22 cellular contexts compared by ENCODE assay signal in genomic region chrX:43968347-43968746, GRCh38. TPM values are rescaled to one million over a fixed set of nuclear protein-coding genes. Genes with fewer than 3 reads are reported as not detected.
DNase-seq lines count a peak whose midpoint lies in the region; ATAC-seq and TF ChIP-seq lines count a peak whose summit lies in the region.
"Had no signal": no experiment of that assay in that cellular context is flagged by ENCODE, and none has a peak within 500 bp of the region (broad histone marks: within the 10 kb centered on the region; RNA-seq: fewer than 3 reads in every experiment).

No MANE protein-coding gene starts in this region.

- H3K9me2 ChIP-seq in Karpas-422 (replicated peaks; ENCODE audit: insufficient read depth, low read length): no peaks in the 10 kb centered on the region

- intact Hi-C loops in mammary epithelial cell (cut with micrococcal nuclease): no loop called here
- intact Hi-C loops in MCF 10A (cut with micrococcal nuclease): no loop called here
- intact Hi-C loops in CD4-positive, alpha-beta T cell (cut with DNase I, micrococcal nuclease): no loop called here

- WGBS in mammary epithelial cell (ENCODE audit: low coverage, missing lambda C conversion rate): 21% methylated on average over 4 of the region's 4 CpGs

- dilution Hi-C loops in mammary epithelial cell (cut with HindIII; ENCODE audit: low sequenced_read_pairs): loop anchor here (25.0 kb wide), 1 partner anchor 419 kb away; no protein-coding TSS in a partner anchor

- H3K9ac ChIP-seq in mammary epithelial cell (ENCODE audit: insufficient read depth, low read length) (no peak overlapping the region), Karpas-422 (ENCODE audit: low read length) (no peak overlapping the region)

- H3K27me3 ChIP-seq in mammary epithelial cell (ENCODE audit: insufficient read depth, low read length) (no peaks in the 10 kb centered on the region), Karpas-422 (ENCODE audit: low read length) (no peaks in the 10 kb centered on the region)
- peaks cover 17% of the 10 kb centered on the region for H3K27me3 ChIP-seq in CD4-positive, alpha-beta T cell (ENCODE audit: control insufficient read depth, insufficient read depth, low read length)
- H3K27me3 ChIP-seq: BE2C, SJCRH30 had no signal

- H3K36me3 Mint-ChIP-seq in MCF 10A (ENCODE audit: insufficient read depth, unreplicated experiment) (no peaks in the 10 kb centered on the region), endothelial cell (ENCODE audit: low read depth, unreplicated experiment) (no peaks in the 10 kb centered on the region)
- H3K36me3 Mint-ChIP-seq in CD4-positive, alpha-beta T cell (ENCODE audit: low read depth): no peaks in the 10 kb centered on the region
- H3K36me3 Mint-ChIP-seq: CD4-positive, alpha-beta memory T cell; IgD-negative memory B cell had no signal

- H3K4me1 Mint-ChIP-seq in MCF 10A (ENCODE audit: insufficient read depth, unreplicated experiment) (peaks cover 10% of the 10 kb centered on the region), endothelial cell (ENCODE audit: unreplicated experiment) (no peaks in the 10 kb centered on the region)
- H3K4me1 Mint-ChIP-seq in CD4-positive, alpha-beta T cell (ENCODE audit: low read depth): peaks cover 10% of the 10 kb centered on the region

- DNase-seq in mammary epithelial cell (no peak), MCF 10A (ENCODE audit: unreplicated experiment) (no peak), epithelial cell of esophagus (ENCODE audit: low read depth) (peak; percentile 19), pons (ENCODE audit: low spot score) (peak; percentile 51), endothelial cell (ENCODE audit: low spot score) (no peak), Karpas-422 (no peak)
- DNase-seq in CD4-positive, alpha-beta T cell: no peak
- DNase-seq: BE2C; CD4-positive, alpha-beta memory T cell; DMS79; NCI-H1417 treated with DMSO at 0.1 percent for 48 hours; NCI-H2029 treated with DMSO at 0.1 percent for 48 hours; NCI-H2171 treated with DMSO at 0.1 percent for 48 hours; NCI-H446 treated with DMSO at 0.1 percent for 48 hours; NK-92 treated with Interleukin-12 subunit alpha and Interleukin-12 subunit beta, amount 100 ng/mL, for 24 hours; OCI-M1; SJCRH30 had no signal

- H3K27ac ChIP-seq in mammary epithelial cell (ENCODE audit: insufficient read depth, low read depth, low read length) (no peak overlapping the region), Karpas-422 (ENCODE audit: low read length) (no peak overlapping the region)
- no peak overlapping the region for H3K27ac ChIP-seq in CD4-positive, alpha-beta T cell (ENCODE audit: low read depth, low read length)
- H3K27ac ChIP-seq: 22Rv1, HL-60, SJCRH30 had no signal

- H2AFZ ChIP-seq in mammary epithelial cell (ENCODE audit: low read depth, low read length) (no peak overlapping the region), Karpas-422 (ENCODE audit: low read length) (no peak overlapping the region)

- in situ Hi-C loops in mammary epithelial cell (cut with MboI; ENCODE audit: low sequenced_read_pairs in 2 of 2): loop anchor here (10.0 to 25.0 kb wide), 2 partner anchors 56 to 1219 kb away; no protein-coding TSS in a partner anchor

- H3K36me3 ChIP-seq in mammary epithelial cell (ENCODE audit: insufficient read depth, low read length): no peaks in the 10 kb centered on the region
- no peaks in the 10 kb centered on the region for H3K36me3 ChIP-seq in Karpas-422 (ENCODE audit: insufficient read depth, low read length)
- H3K36me3 ChIP-seq: BE2C, HAP-1, SJCRH30 had no signal

- CTCF ChIA-PET in mammary epithelial cell (lab: Charles Lee; ENCODE audit: low non-redundant PET) (interaction anchor here (0.7 kb wide), 1 partner anchor 230 kb away, joined by 3 read pairs; no protein-coding TSS in a partner anchor), MCF 10A (lab: Yijun Ruan, JAX) (interaction anchor here (0.9 kb wide), 1 partner anchor 10 kb away, joined by 3 read pairs; no protein-coding TSS in a partner anchor)
- CTCF ChIA-PET in CD4-positive, alpha-beta T cell (lab: Charles Lee): no interaction called here

- BruUV-seq in mammary epithelial cell (replicated peaks; lab: Mats Ljungman, UMichigan) (no TSS peak), MCF 10A (replicated peaks; lab: Mats Ljungman, UMichigan) (no TSS peak)

- H4K20me1 ChIP-seq in mammary epithelial cell (ENCODE audit: insufficient read depth, low read length) (no peaks in the 10 kb centered on the region), Karpas-422 (ENCODE audit: insufficient read depth, low read depth, low read length) (no peaks in the 10 kb centered on the region)

- H3K27me3 Mint-ChIP-seq in MCF 10A (ENCODE audit: insufficient read depth, unreplicated experiment): peaks cover 85% of the 10 kb centered on the region
- peaks cover 1% of the 10 kb centered on the region for H3K27me3 Mint-ChIP-seq in endothelial cell (ENCODE audit: unreplicated experiment)
- H3K27me3 Mint-ChIP-seq in CD4-positive, alpha-beta T cell: peaks cover 18% of the 10 kb centered on the region

- H3K9me3 ChIP-seq in mammary epithelial cell (replicated peaks; ENCODE audit: insufficient read depth, low read length): no peaks in the 10 kb centered on the region
- no peaks in the 10 kb centered on the region for H3K9me3 ChIP-seq in Karpas-422 (ENCODE audit: low read length)
- H3K9me3 ChIP-seq in CD4-positive, alpha-beta T cell (ENCODE audit: control insufficient read depth, low read length): no peaks in the 10 kb centered on the region
- H3K9me3 ChIP-seq: BE2C, HAP-1, SJCRH30 had no signal

- POLR2A ChIA-PET in MCF 10A (lab: Yijun Ruan, JAX): interaction anchor here (1.0 kb wide), 1 partner anchor 10 kb away, joined by 4 read pairs; no protein-coding TSS in a partner anchor
- POLR2A ChIA-PET in CD4-positive, alpha-beta T cell (lab: Charles Lee): no interaction called here

- peak overlapping the region; percentile 24 for H3K4me2 ChIP-seq in mammary epithelial cell (ENCODE audit: insufficient read depth, low read depth, low read length)
- H3K4me2 ChIP-seq in Karpas-422 (ENCODE audit: low read depth, low read length, poor library complexity, severe bottlenecking): no peak overlapping the region

- H3K9me3 Mint-ChIP-seq in MCF 10A (ENCODE audit: unreplicated experiment) (no peaks in the 10 kb centered on the region), endothelial cell (ENCODE audit: unreplicated experiment) (no peaks in the 10 kb centered on the region)
- no peaks in the 10 kb centered on the region for H3K9me3 Mint-ChIP-seq in CD4-positive, alpha-beta T cell
- H3K9me3 Mint-ChIP-seq: CD4-positive, alpha-beta memory T cell; IgD-negative memory B cell had no signal

- H3K4me3 Mint-ChIP-seq in MCF 10A (ENCODE audit: unreplicated experiment): no peak overlapping the region
- H3K4me3 Mint-ChIP-seq in endothelial cell (ENCODE audit: unreplicated experiment): no peak overlapping the region
- H3K4me3 Mint-ChIP-seq in CD4-positive, alpha-beta T cell: no peak overlapping the region
- H3K4me3 Mint-ChIP-seq: CD4-positive, alpha-beta memory T cell; IgD-negative memory B cell had no signal

- no peak overlapping the region for H3K4me3 ChIP-seq in mammary epithelial cell (replicated peaks in 1 of 3; ENCODE audit: insufficient read depth in 1 of 3, low read depth in 2 of 3, low read length in 3 of 3)
- no peak overlapping the region for H3K4me3 ChIP-seq in epithelial cell of esophagus (ENCODE audit: low read length)
- H3K4me3 ChIP-seq in Karpas-422 (ENCODE audit: low read length): no peak overlapping the region
- H3K4me3 ChIP-seq: HAP-1, SJCRH30 had no signal

- peaks cover 24% of the 10 kb centered on the region for H3K4me1 ChIP-seq in mammary epithelial cell (ENCODE audit: insufficient read depth, low read length)
- no peaks in the 10 kb centered on the region for H3K4me1 ChIP-seq in Karpas-422 (ENCODE audit: low read length)
- H3K4me1 ChIP-seq: BE2C, SJCRH30 had no signal

- H3K27ac Mint-ChIP-seq in MCF 10A (ENCODE audit: low read depth, unreplicated experiment) (no peak overlapping the region), endothelial cell (ENCODE audit: unreplicated experiment) (no peak overlapping the region)
- no peak overlapping the region for H3K27ac Mint-ChIP-seq in CD4-positive, alpha-beta T cell
- H3K27ac Mint-ChIP-seq: CD4-positive, alpha-beta memory T cell; IgD-negative memory B cell had no signal

- TF ChIP-seq CTCF in mammary epithelial cell (conservative IDR thresholded peaks at IDR 0.05 in 1 of 2, IDR thresholded peaks at IDR 0.05 in 1 of 2; ENCODE audit: extremely low read depth in 1 of 2, insufficient read depth in 1 of 2, low read depth in 1 of 2, low read length in 2 of 2) (no peak), MCF 10A (IDR thresholded peaks at IDR 0.05; ENCODE audit: unreplicated experiment) (no peak), epithelial cell of esophagus (IDR thresholded peaks at IDR 0.05; ENCODE audit: insufficient read depth, low read depth, low read length, missing control alignments) (no peak), endothelial cell (IDR thresholded peaks at IDR 0.05; ENCODE audit: unreplicated experiment) (no peak)
- TF ChIP-seq CTCF in CD4-positive, alpha-beta T cell (IDR thresholded peaks at IDR 0.05): no peak

- ATAC-seq in HG03442 (IDR thresholded peaks at IDR 0.05; ENCODE audit: unreplicated experiment): no peak
- no peak for ATAC-seq in CD4-positive, alpha-beta T cell (ENCODE audit: poor library complexity)

- H3K79me2 ChIP-seq in mammary epithelial cell (ENCODE audit: insufficient read depth, low read length) (no peaks in the 10 kb centered on the region), Karpas-422 (ENCODE audit: low read length) (no peaks in the 10 kb centered on the region)

RNA-seq across cellular contexts. Expression of gene NDP, which starts 4.8 kb away (rescaled TPM):
- total RNA-seq in mammary epithelial cell: under 1 TPM in 1 of 2 donors, not detected in 1; 0.17 TPM
- polyA plus RNA-seq in mammary epithelial cell: 0.02 TPM
- not detected for polyA minus RNA-seq in mammary epithelial cell
- total RNA-seq in MCF 10A (2022): not detected in 2 replicates
- total RNA-seq in endothelial cell (ENCODE audit: unreplicated experiment): not detected
- total RNA-seq in Karpas-422 (2014; rRNA removed; shearing (Covaris generic); ENCODE audit: low replicate concordance): not detected in 2 replicates
- total RNA-seq in CD4-positive, alpha-beta T cell: not detected
- total RNA-seq: CD4-positive, alpha-beta memory T cell had no signal
- polyA plus RNA-seq: CD4-positive, alpha-beta memory T cell; IgD-negative memory B cell had no signal

Comparison
In these comparisons a context has a peak if more than half of its experiments do, and no peak if none do; other contexts are left out.
1. DNase-seq: peak in epithelial cell of esophagus (single experiment) and pons (single experiment); none in mammary epithelial cell (single experiment), MCF 10A (single experiment), endothelial cell (single experiment), Karpas-422 (single experiment) and CD4-positive, alpha-beta T cell (0 of 10).